Comparison of ENCODE assay signal across 16 cellular contexts in genomic region chr2:241978670-241979069, GRCh38.
A peak's percentile ranks its signal among the peaks of the same experiment; 100 is the strongest.
DNase-seq lines count a peak whose midpoint lies in the region; ATAC-seq and TF ChIP-seq lines count a peak whose summit lies in the region.
"Had no signal": no experiment of that assay in that cellular context is flagged by ENCODE, and none has a peak within 500 bp of the region (broad histone marks: within the 10 kb centered on the region; RNA-seq: fewer than 3 reads in every experiment).

No MANE protein-coding gene starts in this region.

- H3K4me1 ChIP-seq in CD4-positive, CD25-positive, alpha-beta regulatory T cell (ENCODE audit: control insufficient read depth, insufficient read depth, low read length, poor library complexity, severe bottlenecking) = no peaks in the 10 kb centered on the region
- H3K4me1 ChIP-seq in naive thymus-derived CD4-positive, alpha-beta T cell (ENCODE audit: control insufficient read depth in 2 of 2, insufficient read depth in 2 of 2, low read length in 2 of 2) = no peaks in the 10 kb centered on the region
- H3K4me1 ChIP-seq: BE2C had no signal

- no peak for TF ChIP-seq CTCF in LNCaP clone FGC (IDR thresholded peaks at IDR 0.05; ENCODE audit: control insufficient read depth, extremely low read depth, insufficient read depth)

- no peak overlapping the region for H3K27ac ChIP-seq in CD4-positive, CD25-positive, alpha-beta regulatory T cell (ENCODE audit: insufficient read depth, low read length, poor library complexity, severe bottlenecking)
- H3K27ac ChIP-seq in naive thymus-derived CD4-positive, alpha-beta T cell (ENCODE audit: low read depth, low read length) = no peak overlapping the region
- H3K27ac ChIP-seq: C4-2B had no signal

- POLR2A ChIA-PET in naive thymus-derived CD4-positive, alpha-beta T cell (lab: Charles Lee) = interaction anchor here (0.8 kb wide), 1 partner anchor 79 kb away, joined by 3 read pairs; no protein-coding TSS in a partner anchor

- H3K4me3 ChIP-seq in CD4-positive, CD25-positive, alpha-beta regulatory T cell (ENCODE audit: low read depth, low read length) = no peak overlapping the region
- no peak overlapping the region for H3K4me3 ChIP-seq in LNCaP clone FGC (ENCODE audit: low read depth, low read length)
- H3K4me3 ChIP-seq in naive thymus-derived CD4-positive, alpha-beta T cell (ENCODE audit: low read length) = no peak overlapping the region

- no peaks in the 10 kb centered on the region for H3K27me3 Mint-ChIP-seq in CD4-positive, CD25-positive, alpha-beta regulatory T cell
- no peaks in the 10 kb centered on the region for H3K27me3 Mint-ChIP-seq in naive thymus-derived CD4-positive, alpha-beta T cell
- H3K27me3 Mint-ChIP-seq in activated T-helper 2 cell treated with anti-CD3 and anti-CD28 coated beads, Interferon-gamma antibody, Interleukin-2, Interleukin-4, amounts not matched to agents 10 μg/mL and 5 μg/mL and 100 μg/mL, durations not matched to agents 14 hours and 24 hours and 36 hours (ENCODE audit: low read depth) = no peaks in the 10 kb centered on the region

- peaks cover 0 to 2% (median 0%) of the 10 kb centered on the region in 7 donors for H3K9me3 Mint-ChIP-seq in CD4-positive, CD25-positive, alpha-beta regulatory T cell
- peaks cover 0 to 2% (median 0%) of the 10 kb centered on the region in 11 donors for H3K9me3 Mint-ChIP-seq in naive thymus-derived CD4-positive, alpha-beta T cell
- no peaks in the 10 kb centered on the region for H3K9me3 Mint-ChIP-seq in activated T-helper 2 cell treated with anti-CD3 and anti-CD28 coated beads, Interferon-gamma antibody, Interleukin-2, Interleukin-4, amounts not matched to agents 10 μg/mL and 5 μg/mL and 100 μg/mL, durations not matched to agents 14 hours and 24 hours and 36 hours
- H3K9me3 Mint-ChIP-seq: CD8-positive, alpha-beta T cell; HFFc6 had no signal

- intact Hi-C loops in naive thymus-derived CD4-positive, alpha-beta T cell (cut with micrococcal nuclease) = no loop called here
- intact Hi-C loops in activated T-helper 2 cell treated with anti-CD3 and anti-CD28 coated beads, Interferon-gamma antibody, Interleukin-2, Interleukin-4, amounts not matched to agents 10 μg/mL and 5 μg/mL and 100 μg/mL, durations not matched to agents 14 hours and 24 hours and 36 hours (cut with micrococcal nuclease) = no loop called here

- no peak for DNase-seq in CD4-positive, CD25-positive, alpha-beta regulatory T cell
- peak; percentile 43 for DNase-seq in LNCaP clone FGC (ENCODE audit: low read depth)
- peak; percentile 33 for DNase-seq in islet precursor cell
- DNase-seq in naive thymus-derived CD4-positive, alpha-beta T cell = no peak
- no peak for DNase-seq in NCI-H2107 (lab: John Stamatoyannopoulos, UW)
- no peak for DNase-seq in activated T-helper 2 cell treated with anti-CD3 and anti-CD28 coated beads, Interferon-gamma antibody, Interleukin-2, Interleukin-4, amounts not matched to agents 10 μg/mL and 5 μg/mL and 100 μg/mL, durations not matched to agents 14 hours and 24 hours and 36 hours (ENCODE audit: low spot score)
- DNase-seq: BE2C; CD8-positive, alpha-beta T cell; COR-L47; DMS153; DMS79 treated with DMSO at 0.1 percent for 48 hours; EL; HCEC 1CT; HFFc6 had no signal

- H3K36me3 Mint-ChIP-seq in CD4-positive, CD25-positive, alpha-beta regulatory T cell = peaks cover 25% of the 10 kb centered on the region
- H3K36me3 Mint-ChIP-seq in naive thymus-derived CD4-positive, alpha-beta T cell = peaks cover 0 to 40% (median 20%) of the 10 kb centered on the region in 5 donors
- H3K36me3 Mint-ChIP-seq in activated T-helper 2 cell treated with anti-CD3 and anti-CD28 coated beads, Interferon-gamma antibody, Interleukin-2, Interleukin-4, amounts not matched to agents 10 μg/mL and 5 μg/mL and 100 μg/mL, durations not matched to agents 14 hours and 24 hours and 36 hours (ENCODE audit: low read depth) = no peaks in the 10 kb centered on the region

- H3K36me3 ChIP-seq in CD4-positive, CD25-positive, alpha-beta regulatory T cell (ENCODE audit: control insufficient read depth, insufficient read depth, low read length) = peaks cover 9% of the 10 kb centered on the region
- peaks cover 0 to 24% (median 0%) of the 10 kb centered on the region in 3 experiments for H3K36me3 ChIP-seq in naive thymus-derived CD4-positive, alpha-beta T cell (ENCODE audit: control insufficient read depth in 2 of 3, insufficient read depth in 3 of 3, low read length in 3 of 3)
- H3K36me3 ChIP-seq: BE2C had no signal

- no peaks in the 10 kb centered on the region for H3K9me3 ChIP-seq in CD4-positive, CD25-positive, alpha-beta regulatory T cell (ENCODE audit: control insufficient read depth in 2 of 2, low read length in 2 of 2)
- no peaks in the 10 kb centered on the region for H3K9me3 ChIP-seq in naive thymus-derived CD4-positive, alpha-beta T cell (ENCODE audit: control insufficient read depth in 2 of 3, low read length in 3 of 3)
- H3K9me3 ChIP-seq: BE2C had no signal

- peak overlapping the region in 2 of 3 donors; percentile 11 to 86 for H3K27ac Mint-ChIP-seq in CD4-positive, CD25-positive, alpha-beta regulatory T cell
- peak overlapping the region in 5 of 9 donors; percentile 18 to 59 (median 34) for H3K27ac Mint-ChIP-seq in naive thymus-derived CD4-positive, alpha-beta T cell
- H3K27ac Mint-ChIP-seq in activated T-helper 2 cell treated with anti-CD3 and anti-CD28 coated beads, Interferon-gamma antibody, Interleukin-2, Interleukin-4, amounts not matched to agents 10 μg/mL and 5 μg/mL and 100 μg/mL, durations not matched to agents 14 hours and 24 hours and 36 hours = no peak overlapping the region
- H3K27ac Mint-ChIP-seq: CD8-positive, alpha-beta T cell; HFFc6 had no signal

- no peak for ATAC-seq in CD4-positive, CD25-positive, alpha-beta regulatory T cell (ENCODE audit: low read depth in 2 of 2)
- no peak for ATAC-seq in naive thymus-derived CD4-positive, alpha-beta T cell
- no peak for ATAC-seq in GM21619 (IDR thresholded peaks at IDR 0.05; ENCODE audit: unreplicated experiment)
- ATAC-seq: CD8-positive, alpha-beta T cell had no signal

- CTCF ChIA-PET in naive thymus-derived CD4-positive, alpha-beta T cell (lab: Charles Lee) = no interaction called here

- H3K27me3 ChIP-seq in CD4-positive, CD25-positive, alpha-beta regulatory T cell (ENCODE audit: control insufficient read depth, insufficient read depth, low read length) = no peaks in the 10 kb centered on the region
- no peaks in the 10 kb centered on the region for H3K27me3 ChIP-seq in naive thymus-derived CD4-positive, alpha-beta T cell (ENCODE audit: control insufficient read depth in 2 of 2, insufficient read depth in 2 of 2, low read length in 2 of 2)
- H3K27me3 ChIP-seq: BE2C had no signal

- H3K4me3 Mint-ChIP-seq in CD4-positive, CD25-positive, alpha-beta regulatory T cell = no peak overlapping the region
- no peak overlapping the region for H3K4me3 Mint-ChIP-seq in naive thymus-derived CD4-positive, alpha-beta T cell
- no peak overlapping the region for H3K4me3 Mint-ChIP-seq in activated T-helper 2 cell treated with anti-CD3 and anti-CD28 coated beads, Interferon-gamma antibody, Interleukin-2, Interleukin-4, amounts not matched to agents 10 μg/mL and 5 μg/mL and 100 μg/mL, durations not matched to agents 14 hours and 24 hours and 36 hours (ENCODE audit: low read depth)
- H3K4me3 Mint-ChIP-seq: CD8-positive, alpha-beta T cell; HFFc6 had no signal

- H3K4me1 Mint-ChIP-seq in CD4-positive, CD25-positive, alpha-beta regulatory T cell = peaks cover 0 to 5% (median 0%) of the 10 kb centered on the region in 4 donors
- peaks cover 0 to under 1% (median 0%) of the 10 kb centered on the region in 7 donors for H3K4me1 Mint-ChIP-seq in naive thymus-derived CD4-positive, alpha-beta T cell
- H3K4me1 Mint-ChIP-seq in activated T-helper 2 cell treated with anti-CD3 and anti-CD28 coated beads, Interferon-gamma antibody, Interleukin-2, Interleukin-4, amounts not matched to agents 10 μg/mL and 5 μg/mL and 100 μg/mL, durations not matched to agents 14 hours and 24 hours and 36 hours (ENCODE audit: low read depth) = no peaks in the 10 kb centered on the region

Comparison
In these comparisons a context has a peak if more than half of its experiments do, and no peak if none do; other contexts are left out.
1. DNase-seq: peak in LNCaP clone FGC (single experiment) and islet precursor cell (single experiment); none in CD4-positive, CD25-positive, alpha-beta regulatory T cell (0 of 3), naive thymus-derived CD4-positive, alpha-beta T cell (0 of 9), NCI-H2107 (single experiment) and activated T-helper 2 cell treated with anti-CD3 and anti-CD28 coated beads, Interferon-gamma antibody, Interleukin-2, Interleukin-4, amounts not matched to agents 10 μg/mL and 5 μg/mL and 100 μg/mL, durations not matched to agents 14 hours and 24 hours and 36 hours (single experiment).